In the genomic region with DNA sequence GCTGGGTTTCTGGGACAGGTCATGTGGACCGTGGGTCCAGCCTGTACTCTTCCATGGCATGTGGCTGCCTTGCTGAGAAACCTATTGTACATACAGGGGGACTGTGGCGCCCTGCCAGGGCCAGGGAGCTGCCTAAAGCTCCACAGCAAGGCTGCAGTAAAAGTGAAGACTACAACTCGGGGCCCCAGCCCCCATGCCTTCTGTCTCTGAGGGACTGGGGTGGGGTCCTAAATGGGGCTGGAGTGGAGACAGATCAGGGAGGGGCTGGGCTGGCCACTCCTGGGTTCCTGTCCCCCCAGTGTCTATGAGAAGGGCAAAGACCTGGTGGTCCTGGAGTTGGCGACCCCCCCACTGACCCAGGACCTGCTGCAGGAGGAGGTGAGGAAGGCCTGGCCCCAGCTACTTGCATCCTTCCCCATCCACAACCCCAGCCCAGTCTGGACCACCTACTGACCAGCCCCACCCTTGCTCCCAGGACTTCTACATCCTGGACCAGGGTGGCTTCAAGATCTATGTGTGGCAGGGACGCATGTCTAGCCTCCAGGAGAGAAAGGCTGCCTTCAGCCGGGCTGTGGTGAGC, we compare ENCODE assay signal across 8 cellular contexts. TPM values are rescaled to one million over a fixed set of nuclear protein-coding genes. Genes with fewer than 3 reads are reported as not detected.
A peak's percentile ranks its signal among the peaks of the same experiment; 100 is the strongest.
DNase-seq lines count a peak whose midpoint lies in the region; ATAC-seq and TF ChIP-seq lines count a peak whose summit lies in the region.

No MANE protein-coding gene starts in this region.

- H3K27me3 ChIP-seq in colonic mucosa (no peaks in the 10 kb centered on the region), HAP-1 (ENCODE audit: low read depth) (no peaks in the 10 kb centered on the region)
- no peaks in the 10 kb centered on the region for H3K27me3 ChIP-seq in naive thymus-derived CD4-positive, alpha-beta T cell (ENCODE audit: control insufficient read depth in 2 of 2, insufficient read depth in 2 of 2, low read length in 2 of 2)

- H3K9ac ChIP-seq in colonic mucosa (ENCODE audit: low read depth in 2 of 2, low read length in 2 of 2): peak overlapping the region; percentile 76 to 84

- in situ Hi-C loops in HAP-1 (cut with MboI; ENCODE audit: low sequenced_read_pairs): no loop called here

- DNase-seq in activated T-cell treated with anti-CD3 and anti-CD28 coated beads, Interleukin-2, amount 50 U/mL, for 24 hours: peak; percentile 39
- no peak for DNase-seq in activated T-cell treated with anti-CD3 and anti-CD28 coated beads, Interleukin-2, amount 50 U/mL, for 4 hours
- peak; percentile 35 for DNase-seq in colonic mucosa
- no peak for DNase-seq in naive thymus-derived CD4-positive, alpha-beta T cell
- no peak for DNase-seq in type B pancreatic cell (ENCODE audit: extremely low spot score, unreplicated experiment)
- DNase-seq in anterior cingulate cortex (lab: John Stamatoyannopoulos, UW): no peak
- DNase-seq in HAP-1 (ENCODE audit: low spot score in 2 of 2): no peak

- POLR2A ChIA-PET in naive thymus-derived CD4-positive, alpha-beta T cell (lab: Charles Lee): interaction anchor here (0.6 to 1.4 kb wide), 4 partner anchors 23 to 139 kb away, joined by 3 to 12 read pairs (median 4); partner anchors contain the start of gene ACAA1

- H3K9me3 Mint-ChIP-seq in activated T-cell treated with anti-CD3 and anti-CD28 coated beads, Interleukin-2, amount 50 U/mL, for 24 hours: no peaks in the 10 kb centered on the region
- H3K9me3 Mint-ChIP-seq in activated T-cell treated with anti-CD3 and anti-CD28 coated beads, Interleukin-2, amount 50 U/mL, for 4 hours: no peaks in the 10 kb centered on the region
- no peaks in the 10 kb centered on the region for H3K9me3 Mint-ChIP-seq in naive thymus-derived CD4-positive, alpha-beta T cell
- H3K9me3 Mint-ChIP-seq in type B pancreatic cell: no peaks in the 10 kb centered on the region

- H3K4me1 Mint-ChIP-seq in activated T-cell treated with anti-CD3 and anti-CD28 coated beads, Interleukin-2, amount 50 U/mL, for 24 hours (ENCODE audit: low read depth): peaks cover 61% of the 10 kb centered on the region
- H3K4me1 Mint-ChIP-seq in activated T-cell treated with anti-CD3 and anti-CD28 coated beads, Interleukin-2, amount 50 U/mL, for 4 hours (ENCODE audit: low read depth): peaks cover 54% of the 10 kb centered on the region
- H3K4me1 Mint-ChIP-seq in naive thymus-derived CD4-positive, alpha-beta T cell: peaks cover 39 to 71% (median 62%) of the 10 kb centered on the region in 7 donors
- H3K4me1 Mint-ChIP-seq in type B pancreatic cell (ENCODE audit: unreplicated experiment): peaks cover 37% of the 10 kb centered on the region

- no peak overlapping the region for H3K4me3 Mint-ChIP-seq in activated T-cell treated with anti-CD3 and anti-CD28 coated beads, Interleukin-2, amount 50 U/mL, for 24 hours
- H3K4me3 Mint-ChIP-seq in activated T-cell treated with anti-CD3 and anti-CD28 coated beads, Interleukin-2, amount 50 U/mL, for 4 hours: no peak overlapping the region
- peak overlapping the region; percentile 12 to 84 (median 74) for H3K4me3 Mint-ChIP-seq in naive thymus-derived CD4-positive, alpha-beta T cell
- peak overlapping the region; percentile 79 for H3K4me3 Mint-ChIP-seq in type B pancreatic cell

- peak overlapping the region; percentile 33 for H3K4me3 ChIP-seq in colonic mucosa
- peak overlapping the region; percentile 54 for H3K4me3 ChIP-seq in naive thymus-derived CD4-positive, alpha-beta T cell (ENCODE audit: low read length)
- no peak overlapping the region for H3K4me3 ChIP-seq in HAP-1

- TF ChIP-seq CTCF in colonic mucosa (IDR thresholded peaks at IDR 0.05): no peak
- no peak for TF ChIP-seq CTCF in type B pancreatic cell (conservative IDR thresholded peaks at IDR 0.05)

- H3K9me3 ChIP-seq in colonic mucosa (no peaks in the 10 kb centered on the region), HAP-1 (no peaks in the 10 kb centered on the region)
- H3K9me3 ChIP-seq in naive thymus-derived CD4-positive, alpha-beta T cell (ENCODE audit: control insufficient read depth in 2 of 3, low read length in 3 of 3): no peaks in the 10 kb centered on the region

- peak overlapping the region; percentile 95 for H3K27ac Mint-ChIP-seq in activated T-cell treated with anti-CD3 and anti-CD28 coated beads, Interleukin-2, amount 50 U/mL, for 24 hours
- peak overlapping the region; percentile 65 to 96 (median 94) for H3K27ac Mint-ChIP-seq in naive thymus-derived CD4-positive, alpha-beta T cell
- peak overlapping the region; percentile 73 for H3K27ac Mint-ChIP-seq in type B pancreatic cell

- H3K27ac ChIP-seq in colonic mucosa: peak overlapping the region; percentile 84
- H3K27ac ChIP-seq in naive thymus-derived CD4-positive, alpha-beta T cell (ENCODE audit: low read depth, low read length): peak overlapping the region; percentile 87

- H3K36me3 Mint-ChIP-seq in activated T-cell treated with anti-CD3 and anti-CD28 coated beads, Interleukin-2, amount 50 U/mL, for 24 hours (ENCODE audit: low read depth): peaks cover 74% of the 10 kb centered on the region
- H3K36me3 Mint-ChIP-seq in activated T-cell treated with anti-CD3 and anti-CD28 coated beads, Interleukin-2, amount 50 U/mL, for 4 hours (ENCODE audit: insufficient read depth): peaks cover 13% of the 10 kb centered on the region
- peaks cover 7 to 34% (median 11%) of the 10 kb centered on the region in 5 donors for H3K36me3 Mint-ChIP-seq in naive thymus-derived CD4-positive, alpha-beta T cell
- peaks cover 10% of the 10 kb centered on the region for H3K36me3 Mint-ChIP-seq in type B pancreatic cell

- H3K36me3 ChIP-seq in colonic mucosa (peaks cover 9% of the 10 kb centered on the region), HAP-1 (replicated peaks) (peaks cover 12% of the 10 kb centered on the region)
- peaks cover 0 to 37% (median 0%) of the 10 kb centered on the region in 3 experiments for H3K36me3 ChIP-seq in naive thymus-derived CD4-positive, alpha-beta T cell (ENCODE audit: control insufficient read depth in 2 of 3, insufficient read depth in 3 of 3, low read length in 3 of 3)

- CTCF ChIA-PET in naive thymus-derived CD4-positive, alpha-beta T cell (lab: Charles Lee): interaction anchor here (1.0 to 1.4 kb wide), 2 partner anchors 41 to 143 kb away, joined by 4 to 7 read pairs; partner anchors contain the start of gene DLEC1

- ATAC-seq in activated T-cell treated with anti-CD3 and anti-CD28 coated beads, Interleukin-2, amount 50 U/mL, for 4 hours: no peak
- ATAC-seq in naive thymus-derived CD4-positive, alpha-beta T cell: no peak
- no peak for ATAC-seq in GM21825 (IDR thresholded peaks at IDR 0.05; ENCODE audit: unreplicated experiment)

- H3K4me1 ChIP-seq in colonic mucosa (peaks cover 20% of the 10 kb centered on the region), HAP-1 (peaks cover 14% of the 10 kb centered on the region)
- H3K4me1 ChIP-seq in naive thymus-derived CD4-positive, alpha-beta T cell (ENCODE audit: control insufficient read depth in 2 of 2, insufficient read depth in 2 of 2, low read length in 2 of 2): peaks cover 47 to 48% of the 10 kb centered on the region in 2 donors

- H3K27me3 Mint-ChIP-seq in activated T-cell treated with anti-CD3 and anti-CD28 coated beads, Interleukin-2, amount 50 U/mL, for 24 hours: no peaks in the 10 kb centered on the region
- H3K27me3 Mint-ChIP-seq in activated T-cell treated with anti-CD3 and anti-CD28 coated beads, Interleukin-2, amount 50 U/mL, for 4 hours (ENCODE audit: low read depth): no peaks in the 10 kb centered on the region
- H3K27me3 Mint-ChIP-seq in naive thymus-derived CD4-positive, alpha-beta T cell: no peaks in the 10 kb centered on the region
- no peaks in the 10 kb centered on the region for H3K27me3 Mint-ChIP-seq in type B pancreatic cell

- intact Hi-C loops in colonic mucosa (cut with DNase I): no loop called here
- intact Hi-C loops in naive thymus-derived CD4-positive, alpha-beta T cell (cut with micrococcal nuclease): no loop called here

RNA-seq across cellular contexts. Expression of gene VILL, which starts 7.3 kb away (rescaled TPM):
- 10 to 100 TPM; 15.0 to 16.8 (median 16.6) TPM for total RNA-seq in activated T-cell treated with anti-CD3 and anti-CD28 coated beads, Interleukin-2, amount 50 U/mL, for 4 hours
- total RNA-seq in colonic mucosa (100 to 1,000 TPM; 155 to 166 TPM), type B pancreatic cell (ENCODE audit: low replicate concordance) (14.2 and 16.9 TPM in 2 replicates)
- total RNA-seq in naive thymus-derived CD4-positive, alpha-beta T cell: 10 to 100 TPM; 22.4 to 43.3 (median 29.5) TPM
- 10 to 100 TPM; 15.7 to 28.9 TPM for polyA plus RNA-seq in naive thymus-derived CD4-positive, alpha-beta T cell

RNA-seq across cellular contexts. Expression of gene PLCD1, which starts 31.6 kb away (rescaled TPM):
- 1 to 10 TPM; 1.8 to 3.4 (median 1.9) TPM for total RNA-seq in activated T-cell treated with anti-CD3 and anti-CD28 coated beads, Interleukin-2, amount 50 U/mL, for 4 hours
- total RNA-seq in colonic mucosa (10 to 100 TPM; 46.8 to 70.0 TPM), type B pancreatic cell (ENCODE audit: low replicate concordance) (28.7 and 31.6 TPM in 2 replicates)
- total RNA-seq in naive thymus-derived CD4-positive, alpha-beta T cell: 10 to 100 TPM; 18.4 to 44.0 (median 41.3) TPM
- polyA plus RNA-seq in naive thymus-derived CD4-positive, alpha-beta T cell: 10 to 100 TPM; 13.1 to 26.3 TPM

RNA-seq across cellular contexts. Expression of gene DLEC1, which starts 41.1 kb away (rescaled TPM):
- under 1 TPM; 0.05 to 0.16 (median 0.08) TPM for total RNA-seq in activated T-cell treated with anti-CD3 and anti-CD28 coated beads, Interleukin-2, amount 50 U/mL, for 4 hours
- total RNA-seq in colonic mucosa (under 1 TPM; 0.52 to 0.56 TPM), type B pancreatic cell (ENCODE audit: low replicate concordance) (0.76 and 3.2 TPM in 2 replicates)
- total RNA-seq in naive thymus-derived CD4-positive, alpha-beta T cell: 1 to 10 TPM; 1.5 to 9.4 (median 7.5) TPM
- polyA plus RNA-seq in naive thymus-derived CD4-positive, alpha-beta T cell: under 1 TPM; 0.41 to 0.73 TPM

Comparison
In these comparisons a context has a peak if more than half of its experiments do, and no peak if none do; other contexts are left out.
1. DNase-seq: peak in activated T-cell treated with anti-CD3 and anti-CD28 coated beads, Interleukin-2, amount 50 U/mL, for 24 hours (single experiment) and colonic mucosa (single experiment); none in activated T-cell treated with anti-CD3 and anti-CD28 coated beads, Interleukin-2, amount 50 U/mL, for 4 hours (single experiment), naive thymus-derived CD4-positive, alpha-beta T cell (0 of 9), type B pancreatic cell (single experiment), anterior cingulate cortex (0 of 58) and HAP-1 (0 of 2).
2. H3K4me3 Mint-ChIP-seq: peak in naive thymus-derived CD4-positive, alpha-beta T cell (10 of 10) and type B pancreatic cell (single experiment); none in activated T-cell treated with anti-CD3 and anti-CD28 coated beads, Interleukin-2, amount 50 U/mL, for 24 hours (single experiment) and activated T-cell treated with anti-CD3 and anti-CD28 coated beads, Interleukin-2, amount 50 U/mL, for 4 hours (single experiment).
3. Peak in every context shown above with its lines, with median percentiles within 50 percentile points of each other: H3K27ac Mint-ChIP-seq.